Comparison of ENCODE assay signal across 8 cellular contexts in genomic region chr11:93740031-93740801, GRCh38. TPM values are rescaled to one million over a fixed set of nuclear protein-coding genes. Genes with fewer than 3 reads are reported as not detected.
DNase-seq lines count a peak whose midpoint lies in the region; ATAC-seq and TF ChIP-seq lines count a peak whose summit lies in the region.

No MANE protein-coding gene starts in this region.

- no peaks in the 10 kb centered on the region for H3K27me3 ChIP-seq in neutrophil

- H3K4me1 Mint-ChIP-seq in WTC11 = peaks cover 62% of the 10 kb centered on the region

- peak overlapping the region; percentile 99 for H3K27ac Mint-ChIP-seq in WTC11

- peak overlapping the region; percentile 99 for H3K4me3 Mint-ChIP-seq in WTC11

- H3K9me3 Mint-ChIP-seq in WTC11 = no peaks in the 10 kb centered on the region

- peak overlapping the region; percentile 93 for H3K27ac ChIP-seq in neutrophil

- peaks cover 31 to 38% of the 10 kb centered on the region in 2 experiments for H3K4me1 ChIP-seq in neutrophil (ENCODE audit: control insufficient read depth in 1 of 2, insufficient read depth in 1 of 2, low read depth in 1 of 2, low read length in 1 of 2)

- no peaks in the 10 kb centered on the region; the same call in 1 of the 2 replicates for H3K27me3 Mint-ChIP-seq in WTC11 (ENCODE audit: low read depth)

- TF ChIP-seq CTCF in WTC11 (IDR thresholded peaks at IDR 0.05) (no peak), epithelial cell of esophagus (IDR thresholded peaks at IDR 0.05; ENCODE audit: insufficient read depth, low read depth, low read length, missing control alignments) (no peak), neutrophil (IDR thresholded peaks at IDR 0.05) (no peak)

- H3K4me3 ChIP-seq in epithelial cell of esophagus (ENCODE audit: low read length) = peak overlapping the region; percentile 85
- H3K4me3 ChIP-seq in neutrophil (ENCODE audit: low read depth in 1 of 2, low read length in 1 of 2) = peak overlapping the region; percentile 95 to 97

- DNase-seq in DMS79 (lab: John Stamatoyannopoulos, UW) (peak; percentile 10), WTC11 (ENCODE audit: low spot score) (peak; percentile 37), epithelial cell of esophagus (ENCODE audit: low read depth) (peak; percentile 59), ecto neural progenitor cell (ENCODE audit: low spot score) (no peak), posterior cingulate gyrus (no peak)

- H3K36me3 Mint-ChIP-seq in WTC11 = peaks cover 60% of the 10 kb centered on the region

- intact Hi-C loops in posterior cingulate gyrus (cut with DNase I) = loop anchor here (2.0 to 10.0 kb wide), 2 partner anchors 43 to 765 kb away; no protein-coding TSS in a partner anchor

- ATAC-seq in HG03571 (IDR thresholded peaks at IDR 0.05; ENCODE audit: unreplicated experiment) (peak; percentile 21), WTC11 (peak; percentile 16), GM19324 (IDR thresholded peaks at IDR 0.05; ENCODE audit: low FRiP score, unreplicated experiment) (no peak)

- no peaks in the 10 kb centered on the region for H3K9me3 ChIP-seq in neutrophil

- CTCF ChIA-PET in WTC11 (lab: Charles Lee) = interaction anchor here (1.1 to 1.2 kb wide), 3 partner anchors 10 to 44 kb away, joined by 3 to 6 read pairs (median 4); partner anchors contain the start of gene MED17

- peaks cover 51% of the 10 kb centered on the region for H3K36me3 ChIP-seq in neutrophil

- POLR2A ChIA-PET in WTC11 (lab: Charles Lee) = interaction anchor here (0.7 to 4.0 kb wide), 8 partner anchors 11 to 1470 kb away, joined by 3 to 57 read pairs (median 6); partner anchors contain the start of genes MED17 and PANX1

TF ChIP-seq in WTC11, 78 proteins besides CTCF, POLR2A, EP300 and RAD21:
- TF ChIP-seq CREB1 (CRISPR knock-in tag; IDR thresholded peaks at IDR 0.05) (no peak), E2F1 (CRISPR knock-in tag; IDR thresholded peaks at IDR 0.05) (no peak), HMGXB4 (CRISPR knock-in tag; IDR thresholded peaks at IDR 0.05) (no peak), CDX4 (CRISPR knock-in tag; IDR thresholded peaks at IDR 0.05; ENCODE audit: borderline replicate concordance) (no peak), NR3C1 (CRISPR knock-in tag; conservative IDR thresholded peaks at IDR 0.05; ENCODE audit: low read depth) (no peak), GABPB1 (CRISPR knock-in tag; IDR thresholded peaks at IDR 0.05) (no peak)

RNA-seq across cellular contexts. Expression of gene TAF1D, which starts 1.1 kb away (rescaled TPM):
- total RNA-seq in WTC11 (2021) = 173 to 223 TPM (median 185 TPM) in 3 replicates

RNA-seq across cellular contexts. Expression of gene C11orf54, which starts 1.3 kb away (rescaled TPM):
- total RNA-seq in WTC11 (2021) = 24.5 to 25.4 TPM (median 25.3 TPM) in 3 replicates

RNA-seq across cellular contexts. Expression of gene MED17, which starts 43.9 kb away (rescaled TPM):
- total RNA-seq in WTC11 (2021) = 25.3 to 30.5 TPM (median 29.6 TPM) in 3 replicates

Comparison
In these comparisons a context has a peak if more than half of its experiments do, and no peak if none do; other contexts are left out.
1. DNase-seq: peak in DMS79 (single experiment), WTC11 (single experiment) and epithelial cell of esophagus (single experiment); none in ecto neural progenitor cell (single experiment) and posterior cingulate gyrus (0 of 10).